ENCODE assay signal across 20 cellular contexts in the genomic region with DNA sequence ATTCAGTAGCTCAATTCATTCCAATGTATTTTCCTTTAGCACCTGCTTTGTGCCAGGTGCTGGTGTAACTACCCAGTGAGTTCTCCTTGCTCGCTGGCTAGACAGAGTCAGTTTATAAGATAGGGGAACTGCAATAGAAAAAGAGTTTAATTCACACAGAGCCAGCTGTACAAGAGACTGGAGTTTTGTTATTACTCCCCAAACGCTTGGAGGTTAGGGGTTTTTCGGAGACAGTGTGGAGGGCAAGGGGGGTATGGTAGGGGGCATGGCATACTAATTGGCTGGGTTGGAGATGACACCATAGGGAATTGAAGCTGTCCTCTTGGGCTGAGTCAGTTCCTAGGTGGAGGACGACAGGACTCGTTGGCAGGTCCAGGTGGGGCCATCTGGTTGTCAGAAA. TPM values are rescaled to one million over a fixed set of nuclear protein-coding genes. Genes with fewer than 3 reads are reported as not detected.
A peak's percentile ranks its signal among the peaks of the same experiment; 100 is the strongest.
DNase-seq lines count a peak whose midpoint lies in the region; ATAC-seq, FAIRE-seq and TF ChIP-seq lines count a peak whose summit lies in the region.
"Had no signal": no experiment of that assay in that cellular context is flagged by ENCODE, and none has a peak within 500 bp of the region (broad histone marks: within the 10 kb centered on the region; RNA-seq: fewer than 3 reads in every experiment).

No MANE protein-coding gene starts in this region.

- H3K27ac ChIP-seq in PC-9, result no peak overlapping the region
- H3K27ac ChIP-seq: gastroesophageal sphincter, neural progenitor cell, right lobe of liver, uterus had no signal

- H2AFZ ChIP-seq in PC-9, result no peak overlapping the region
- H2AFZ ChIP-seq: neural progenitor cell had no signal

- 0 out of 2 replicates have a peak, but pooled peaks cover 8% of the 10 kb centered on the region for H3K9me3 ChIP-seq in PC-9 (ENCODE audit: insufficient read depth, low read depth)
- H3K9me3 ChIP-seq: gastroesophageal sphincter, right lobe of liver, uterus had no signal

- peak overlapping the region in 2 of 3 donors; percentile 56 to 93 for H3K27ac Mint-ChIP-seq in IgD-negative memory B cell
- H3K27ac Mint-ChIP-seq: neural progenitor cell had no signal

- intact Hi-C loops in PC-9 (cut with micrococcal nuclease; ENCODE audit: unreplicated experiment), result no loop called here

- H3K27me3 ChIP-seq in PC-9 (ENCODE audit: insufficient read depth, low read depth), result no peaks in the 10 kb centered on the region
- H3K27me3 ChIP-seq: gastroesophageal sphincter, neural progenitor cell, right lobe of liver, uterus had no signal

- peak; percentile 55 for ATAC-seq in GM19397 (IDR thresholded peaks at IDR 0.05; ENCODE audit: unreplicated experiment)
- ATAC-seq in HG02840 (IDR thresholded peaks at IDR 0.05; ENCODE audit: low FRiP score, unreplicated experiment), result peak; percentile 49
- ATAC-seq in HG03520 (IDR thresholded peaks at IDR 0.05; ENCODE audit: unreplicated experiment), result no peak
- ATAC-seq: gastroesophageal sphincter, K562, Panc1, right lobe of liver had no signal

- no peaks in the 10 kb centered on the region for H3K36me3 Mint-ChIP-seq in IgD-negative memory B cell
- H3K36me3 Mint-ChIP-seq: neural progenitor cell had no signal

- H3K27me3 Mint-ChIP-seq in IgD-negative memory B cell, result no peaks in the 10 kb centered on the region

- DNase-seq in GM18507 (ENCODE audit: extremely low spot score, insufficient read length, low read depth) (no peak), PC-9 (no peak), pons (ENCODE audit: low spot score) (no peak), cerebellar nuclear complex (lab: John Stamatoyannopoulos, UW) (no peak)
- DNase-seq: activated CD4-positive, CD25-positive, alpha-beta regulatory T cell treated with anti-CD3 and anti-CD28 coated beads, Interleukin-2, amount 50 U/mL, for 72 hours; central memory CD4-positive, alpha-beta T cell; DMS79; NCI-H345; right lobe of liver; stimulated activated CD4-positive, alpha-beta T cell treated with anti-CD3 and anti-CD28 coated beads, Interleukin-4, amount 100 ng/mL, for 24 hours; uterus had no signal

- no peak overlapping the region for H3K4me3 ChIP-seq in PC-9
- H3K4me3 ChIP-seq: gastroesophageal sphincter, K562, neural progenitor cell, right lobe of liver, uterus had no signal

- no TSS peak for BruUV-seq in PC-9 (replicated peaks; lab: Mats Ljungman, UMichigan)

- no peaks in the 10 kb centered on the region; the same call in 1 of the 2 replicates for H3K9me2 ChIP-seq in PC-9 (ENCODE audit: insufficient read depth)

- H3K4me1 Mint-ChIP-seq in IgD-negative memory B cell, result peaks cover 18 to 30% (median 30%) of the 10 kb centered on the region in 3 donors

- TF ChIP-seq CTCF in PC-9 (conservative IDR thresholded peaks at IDR 0.05), result no peak

- H3K36me3 ChIP-seq in PC-9 (ENCODE audit: low read depth), result no peaks in the 10 kb centered on the region
- H3K36me3 ChIP-seq: gastroesophageal sphincter, neural progenitor cell, right lobe of liver, uterus had no signal

- no peak overlapping the region for H3K4me3 Mint-ChIP-seq in IgD-negative memory B cell
- H3K4me3 Mint-ChIP-seq: neural progenitor cell had no signal

- H3K4me1 ChIP-seq in PC-9 (replicated peaks; ENCODE audit: insufficient read depth), result no peaks in the 10 kb centered on the region
- H3K4me1 ChIP-seq: uterus had no signal

- H3K4me2 ChIP-seq in PC-9, result no peak overlapping the region
- H3K4me2 ChIP-seq: neural progenitor cell had no signal

- no peaks in the 10 kb centered on the region for H3F3A ChIP-seq in PC-9 (ENCODE audit: insufficient read depth, low read depth)

- peak; percentile 59 for FAIRE-seq in GM18507 (lab: Jason Lieb, UNC)
- FAIRE-seq: K562 had no signal

- CTCF ChIA-PET in PC-9 (lab: Charles Lee), result no interaction called here

- no peaks in the 10 kb centered on the region for H3K79me2 ChIP-seq in PC-9 (ENCODE audit: low read depth)

- no peaks in the 10 kb centered on the region for H3K9me3 Mint-ChIP-seq in IgD-negative memory B cell

- H4K20me1 ChIP-seq in PC-9 (ENCODE audit: insufficient read depth), result no peaks in the 10 kb centered on the region

- POLR2A ChIA-PET in PC-9 (lab: Charles Lee; ENCODE audit: unreplicated experiment), result no interaction called here

RNA-seq across cellular contexts. Expression of gene CFAP91, which starts 5.4 kb away (rescaled TPM):
- not detected for polyA plus RNA-seq in IgD-negative memory B cell
- total RNA-seq in PC-9 (2021), result 0.48 and 1.2 TPM in 2 replicates
- total RNA-seq: K562, lung microvascular endothelial cell had no signal
- polyA plus RNA-seq: K562 had no signal

RNA-seq across cellular contexts. Expression of gene COX17, which starts 20.2 kb away (rescaled TPM):
- 124 TPM for polyA plus RNA-seq in IgD-negative memory B cell
- total RNA-seq in PC-9 (2021), result 57.6 and 61.4 TPM in 2 replicates

RNA-seq across cellular contexts. Expression of gene POPDC2, which starts 37.0 kb away (rescaled TPM):
- polyA plus RNA-seq in IgD-negative memory B cell, result 2.2 TPM
- total RNA-seq in PC-9 (2021), result 3.0 and 3.5 TPM in 2 replicates
- total RNA-seq: K562 had no signal
